In genomic region chr22:26534874-26535470, GRCh38 we compare ENCODE assay signal across 17 cellular contexts. TPM values are rescaled to one million over a fixed set of nuclear protein-coding genes. Genes with fewer than 3 reads are reported as not detected.
DNase-seq lines count a peak whose midpoint lies in the region; ATAC-seq, FAIRE-seq and TF ChIP-seq lines count a peak whose summit lies in the region.
"Had no signal": no experiment of that assay in that cellular context is flagged by ENCODE, and none has a peak within 500 bp of the region (broad histone marks: within the 10 kb centered on the region; RNA-seq: fewer than 3 reads in every experiment).

No MANE protein-coding gene starts in this region.

- TF ChIP-seq EP300 in ovary (IDR thresholded peaks at IDR 0.05) = no peak

- TF ChIP-seq POLR2A in ovary (IDR thresholded peaks at IDR 0.05) = no peak

- H3K27ac ChIP-seq in BLaER1 treated with 17β-estradiol and CSF1 and Interleukin-3, amounts not matched to agents 10 nM and 100 nM = peak overlapping the region; percentile 66 to 84 (median 77)
- H3K27ac ChIP-seq in ovary = no peak overlapping the region
- H3K27ac ChIP-seq: C4-2B had no signal

- CTCF ChIA-PET in WTC11 (lab: Charles Lee) = no interaction called here

- H3K4me1 Mint-ChIP-seq in WTC11 = 0 out of 2 replicates have a peak, but pooled peaks cover 5% of the 10 kb centered on the region
- H3K4me1 Mint-ChIP-seq in memory B cell = peaks cover 31% of the 10 kb centered on the region

- H3K9me3 Mint-ChIP-seq in WTC11 = no peaks in the 10 kb centered on the region
- no peaks in the 10 kb centered on the region for H3K9me3 Mint-ChIP-seq in memory B cell

- H3K9ac ChIP-seq in BLaER1 treated with 17β-estradiol and CSF1 and Interleukin-3, amounts not matched to agents 10 nM and 100 nM = peak overlapping the region; percentile 22 to 76 (median 69)

- intact Hi-C loops in ovary (cut with DNase I) = no loop called here

- H3K4me3 Mint-ChIP-seq in WTC11 = no peak overlapping the region
- H3K4me3 Mint-ChIP-seq in memory B cell = peak overlapping the region; percentile 76

- H3K4me3 ChIP-seq in BLaER1 treated with 17β-estradiol and CSF1 and Interleukin-3, amounts not matched to agents 10 nM and 100 nM = peak overlapping the region in 4 of 10 experiments; percentile 6 to 43 (median 20); a peak in 5 of 20 replicates
- H3K4me3 ChIP-seq in ovary = no peak overlapping the region
- H3K4me3 ChIP-seq: stomach had no signal

- FAIRE-seq in GM18507 (lab: Jason Lieb, UNC) = peak; percentile 68
- FAIRE-seq: G401.6 had no signal

- peak overlapping the region; percentile 61 to 89 (median 76) for H3K4me2 ChIP-seq in BLaER1 treated with 17β-estradiol and CSF1 and Interleukin-3, amounts not matched to agents 10 nM and 100 nM

- H3K9me3 ChIP-seq in BLaER1 treated with 17β-estradiol and CSF1 and Interleukin-3, amounts not matched to agents 10 nM and 100 nM (replicated peaks in 1 of 11) = no peaks in the 10 kb centered on the region
- H3K9me3 ChIP-seq in ovary = no peaks in the 10 kb centered on the region
- H3K9me3 ChIP-seq: stomach had no signal

- ATAC-seq in WTC11 (no peak), memory B cell (ENCODE audit: low read depth) (peak; percentile 69), GM21786 (IDR thresholded peaks at IDR 0.05; ENCODE audit: unreplicated experiment) (no peak)

- H3K36me3 ChIP-seq in BLaER1 treated with 17β-estradiol and CSF1 and Interleukin-3, amounts not matched to agents 10 nM and 100 nM = peaks cover 69 to 91% (median 78%) of the 10 kb centered on the region in 11 experiments
- no peaks in the 10 kb centered on the region for H3K36me3 ChIP-seq in ovary

- H3K27me3 Mint-ChIP-seq in WTC11 (ENCODE audit: low read depth) = no peaks in the 10 kb centered on the region
- H3K27me3 Mint-ChIP-seq in memory B cell = no peaks in the 10 kb centered on the region

- peaks cover 29 to 53% (median 34%) of the 10 kb centered on the region in 10 experiments for H3K4me1 ChIP-seq in BLaER1 treated with 17β-estradiol and CSF1 and Interleukin-3, amounts not matched to agents 10 nM and 100 nM
- no peaks in the 10 kb centered on the region for H3K4me1 ChIP-seq in ovary (ENCODE audit: insufficient read depth)
- H3K4me1 ChIP-seq: stomach had no signal

- peaks cover 0 to 5% (median 0%) of the 10 kb centered on the region in 11 experiments; a peak in 1 of 22 replicates for H4K20me1 ChIP-seq in BLaER1 treated with 17β-estradiol and CSF1 and Interleukin-3, amounts not matched to agents 10 nM and 100 nM

- H3K27ac Mint-ChIP-seq in WTC11 (peak overlapping the region; percentile 19; the same call in 1 of the 2 replicates), memory B cell (peak overlapping the region; percentile 97)

- DNase-seq in GM18507 (ENCODE audit: extremely low spot score, insufficient read length, low read depth) (no peak), WTC11 (ENCODE audit: low spot score) (no peak), memory B cell (ENCODE audit: low spot score in 2 of 2) (peak in 1 of 2 donors; percentile 7), midbrain (lab: John Stamatoyannopoulos, UW) (no peak), ovary (no peak), NCI-H2171 treated with DMSO at 0.1 percent for 48 hours (lab: John Stamatoyannopoulos, UW) (no peak)
- DNase-seq: activated T-cell treated with anti-CD3 and anti-CD28 coated beads, Interleukin-2, amount 50 U/mL, for 1 hour; effector memory CD4-positive, alpha-beta T cell; NCI-H187; NCI-H69; retina; stimulated activated CD4-positive, alpha-beta T cell treated with anti-CD3 and anti-CD28 coated beads, Interleukin-4, amount 100 ng/mL, for 24 hours; stomach had no signal

- 66 to 77% (median 70%) methylated on average over 10 of the region's 10 CpGs for WGBS in ovary, 3 donors

- H3K27me3 ChIP-seq in BLaER1 treated with 17β-estradiol and CSF1 and Interleukin-3, amounts not matched to agents 10 nM and 100 nM = no peaks in the 10 kb centered on the region
- no peaks in the 10 kb centered on the region for H3K27me3 ChIP-seq in ovary
- H3K27me3 ChIP-seq: stomach had no signal

- POLR2A ChIA-PET in WTC11 (lab: Charles Lee) = no interaction called here

- H3K36me3 Mint-ChIP-seq in WTC11 (peaks cover 53% of the 10 kb centered on the region), memory B cell (peaks cover 16% of the 10 kb centered on the region)

- TF ChIP-seq CTCF in WTC11 (IDR thresholded peaks at IDR 0.05) (no peak), ovary (IDR thresholded peaks at IDR 0.05) (no peak)

TF ChIP-seq in WTC11, 78 proteins besides CTCF, POLR2A, EP300 and RAD21 (continues in another document):
- TF ChIP-seq, protein P1, sequence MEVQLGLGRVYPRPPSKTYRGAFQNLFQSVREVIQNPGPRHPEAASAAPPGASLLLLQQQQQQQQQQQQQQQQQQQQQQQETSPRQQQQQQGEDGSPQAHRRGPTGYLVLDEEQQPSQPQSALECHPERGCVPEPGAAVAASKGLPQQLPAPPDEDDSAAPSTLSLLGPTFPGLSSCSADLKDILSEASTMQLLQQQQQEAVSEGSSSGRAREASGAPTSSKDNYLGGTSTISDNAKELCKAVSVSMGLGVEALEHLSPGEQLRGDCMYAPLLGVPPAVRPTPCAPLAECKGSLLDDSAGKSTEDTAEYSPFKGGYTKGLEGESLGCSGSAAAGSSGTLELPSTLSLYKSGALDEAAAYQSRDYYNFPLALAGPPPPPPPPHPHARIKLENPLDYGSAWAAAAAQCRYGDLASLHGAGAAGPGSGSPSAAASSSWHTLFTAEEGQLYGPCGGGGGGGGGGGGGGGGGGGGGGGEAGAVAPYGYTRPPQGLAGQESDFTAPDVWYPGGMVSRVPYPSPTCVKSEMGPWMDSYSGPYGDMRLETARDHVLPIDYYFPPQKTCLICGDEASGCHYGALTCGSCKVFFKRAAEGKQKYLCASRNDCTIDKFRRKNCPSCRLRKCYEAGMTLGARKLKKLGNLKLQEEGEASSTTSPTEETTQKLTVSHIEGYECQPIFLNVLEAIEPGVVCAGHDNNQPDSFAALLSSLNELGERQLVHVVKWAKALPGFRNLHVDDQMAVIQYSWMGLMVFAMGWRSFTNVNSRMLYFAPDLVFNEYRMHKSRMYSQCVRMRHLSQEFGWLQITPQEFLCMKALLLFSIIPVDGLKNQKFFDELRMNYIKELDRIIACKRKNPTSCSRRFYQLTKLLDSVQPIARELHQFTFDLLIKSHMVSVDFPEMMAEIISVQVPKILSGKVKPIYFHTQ (CRISPR knock-in tag; IDR thresholded peaks at IDR 0.05) = no peak
- TF ChIP-seq MAX (CRISPR knock-in tag; IDR thresholded peaks at IDR 0.05) (no peak), MYBL2 (CRISPR knock-in tag; IDR thresholded peaks at IDR 0.05) (no peak), ZNF671 (CRISPR knock-in tag; IDR thresholded peaks at IDR 0.05) (no peak), TCF7 (CRISPR knock-in tag; IDR thresholded peaks at IDR 0.05; ENCODE audit: low read depth) (no peak), KAT7 (CRISPR knock-in tag; IDR thresholded peaks at IDR 0.05; ENCODE audit: borderline replicate concordance) (no peak), FOXJ3 (CRISPR knock-in tag; IDR thresholded peaks at IDR 0.05; ENCODE audit: borderline replicate concordance) (no peak)
- TF ChIP-seq, protein P2, sequence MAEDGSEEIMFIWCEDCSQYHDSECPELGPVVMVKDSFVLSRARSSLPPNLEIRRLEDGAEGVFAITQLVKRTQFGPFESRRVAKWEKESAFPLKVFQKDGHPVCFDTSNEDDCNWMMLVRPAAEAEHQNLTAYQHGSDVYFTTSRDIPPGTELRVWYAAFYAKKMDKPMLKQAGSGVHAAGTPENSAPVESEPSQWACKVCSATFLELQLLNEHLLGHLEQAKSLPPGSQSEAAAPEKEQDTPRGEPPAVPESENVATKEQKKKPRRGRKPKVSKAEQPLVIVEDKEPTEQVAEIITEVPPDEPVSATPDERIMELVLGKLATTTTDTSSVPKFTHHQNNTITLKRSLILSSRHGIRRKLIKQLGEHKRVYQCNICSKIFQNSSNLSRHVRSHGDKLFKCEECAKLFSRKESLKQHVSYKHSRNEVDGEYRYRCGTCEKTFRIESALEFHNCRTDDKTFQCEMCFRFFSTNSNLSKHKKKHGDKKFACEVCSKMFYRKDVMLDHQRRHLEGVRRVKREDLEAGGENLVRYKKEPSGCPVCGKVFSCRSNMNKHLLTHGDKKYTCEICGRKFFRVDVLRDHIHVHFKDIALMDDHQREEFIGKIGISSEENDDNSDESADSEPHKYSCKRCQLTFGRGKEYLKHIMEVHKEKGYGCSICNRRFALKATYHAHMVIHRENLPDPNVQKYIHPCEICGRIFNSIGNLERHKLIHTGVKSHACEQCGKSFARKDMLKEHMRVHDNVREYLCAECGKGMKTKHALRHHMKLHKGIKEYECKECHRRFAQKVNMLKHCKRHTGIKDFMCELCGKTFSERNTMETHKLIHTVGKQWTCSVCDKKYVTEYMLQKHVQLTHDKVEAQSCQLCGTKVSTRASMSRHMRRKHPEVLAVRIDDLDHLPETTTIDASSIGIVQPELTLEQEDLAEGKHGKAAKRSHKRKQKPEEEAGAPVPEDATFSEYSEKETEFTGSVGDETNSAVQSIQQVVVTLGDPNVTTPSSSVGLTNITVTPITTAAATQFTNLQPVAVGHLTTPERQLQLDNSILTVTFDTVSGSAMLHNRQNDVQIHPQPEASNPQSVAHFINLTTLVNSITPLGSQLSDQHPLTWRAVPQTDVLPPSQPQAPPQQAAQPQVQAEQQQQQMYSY (CRISPR knock-in tag; IDR thresholded peaks at IDR 0.05) = no peak

RNA-seq across cellular contexts. Expression of gene TFIP11, which starts 22.7 kb away (rescaled TPM):
- total RNA-seq in WTC11 (2021) (24.6 to 26.9 TPM (median 25.7 TPM) in 3 replicates), ovary (10 to 100 TPM; 10.8 to 31.0 (median 26.3) TPM)
- polyA plus RNA-seq in ovary = 10 to 100 TPM; 14.0 to 28.9 TPM

RNA-seq across cellular contexts. Expression of gene SRRD, which starts 51.3 kb away (rescaled TPM):
- total RNA-seq in WTC11 (2021) = 20.0 to 25.1 TPM (median 22.9 TPM) in 3 replicates
- total RNA-seq in ovary = 10 to 100 TPM in 5 of 7 donors, 1 to 10 TPM in 2; 7.3 to 25.2 (median 18.4) TPM
- 10 to 100 TPM in 1 of 2 donors, 1 to 10 TPM in 1; 8.2 to 23.4 TPM for polyA plus RNA-seq in ovary

RNA-seq across cellular contexts. Expression of gene HPS4, which starts 51.4 kb away (rescaled TPM):
- 41.1 to 48.1 TPM (median 42.7 TPM) in 3 replicates for total RNA-seq in WTC11 (2021)
- total RNA-seq in ovary = 10 to 100 TPM; 24.1 to 37.8 (median 34.0) TPM
- polyA plus RNA-seq in ovary = 10 to 100 TPM; 18.9 to 27.5 TPM

RNA-seq across cellular contexts. Expression of gene TPST2, which starts 55.0 kb away (rescaled TPM):
- total RNA-seq in WTC11 (2021) (57.6 to 84.2 TPM (median 75.0 TPM) in 3 replicates), ovary (10 to 100 TPM; 10.5 to 28.5 (median 15.5) TPM)
- 10 to 100 TPM; 14.7 to 15.0 TPM for polyA plus RNA-seq in ovary

Comparison
In these comparisons a context has a peak if more than half of its experiments do, and no peak if none do; other contexts are left out.
1. H3K27ac ChIP-seq: peak in BLaER1 treated with 17β-estradiol and CSF1 and Interleukin-3, amounts not matched to agents 10 nM and 100 nM (11 of 11); none in ovary (0 of 2).